In genomic region chr11:112174789-112175595, GRCh38 we compare ENCODE assay signal across 8 cellular contexts. TPM values are rescaled to one million over a fixed set of nuclear protein-coding genes. Genes with fewer than 3 reads are reported as not detected.
DNase-seq lines count a peak whose midpoint lies in the region; ATAC-seq lines count a peak whose summit lies in the region.

BCO2 (plus strand) TSS chr11:112175512; CDS start chr11:112175602, 90 bp downstream.

- H3K4me1 Mint-ChIP-seq in stimulated activated naive CD8-positive, alpha-beta T cell treated with anti-CD3 and anti-CD28 coated beads, Interleukin-15, Interleukin-2, amounts not matched to agents 100 ng/mL and 50 ng/mL, for 24 hours (ENCODE audit: low read depth): peaks cover 27% of the 10 kb centered on the region

- no peaks in the 10 kb centered on the region for H3K36me3 ChIP-seq in muscle layer of duodenum (ENCODE audit: control insufficient read depth in 1 of 2, insufficient read depth in 2 of 2, low read length in 2 of 2)

- H3K27me3 ChIP-seq in muscle layer of duodenum (ENCODE audit: low read depth, low read length): no peaks in the 10 kb centered on the region

- H3K27ac Mint-ChIP-seq in stimulated activated naive CD8-positive, alpha-beta T cell treated with anti-CD3 and anti-CD28 coated beads, Interleukin-15, Interleukin-2, amounts not matched to agents 100 ng/mL and 50 ng/mL, for 24 hours: peak within 1 kb of the TSS; percentile 19

- H3K4me3 Mint-ChIP-seq in stimulated activated naive CD8-positive, alpha-beta T cell treated with anti-CD3 and anti-CD28 coated beads, Interleukin-15, Interleukin-2, amounts not matched to agents 100 ng/mL and 50 ng/mL, for 24 hours: peak within 1 kb of the TSS; percentile 59

- H3K9me3 ChIP-seq in muscle layer of duodenum (ENCODE audit: control insufficient read depth in 1 of 2, low read length in 2 of 2): no peaks in the 10 kb centered on the region

- H3K4me3 ChIP-seq in muscle layer of duodenum (ENCODE audit: low read depth in 1 of 2, low read length in 2 of 2): peak within 1 kb of the TSS; percentile 58 to 63

- H3K9me3 Mint-ChIP-seq in stimulated activated naive CD8-positive, alpha-beta T cell treated with anti-CD3 and anti-CD28 coated beads, Interleukin-15, Interleukin-2, amounts not matched to agents 100 ng/mL and 50 ng/mL, for 24 hours: no peaks in the 10 kb centered on the region

- peak; percentile 73 for ATAC-seq in HG02798 (IDR thresholded peaks at IDR 0.05; ENCODE audit: poor library complexity, unreplicated experiment)

- peaks cover 0 to 13% of the 10 kb centered on the region in 2 donors for H3K4me1 ChIP-seq in muscle layer of duodenum (ENCODE audit: control insufficient read depth in 1 of 2, insufficient read depth in 2 of 2, low read length in 2 of 2)

- DNase-seq in Daoy (ENCODE audit: low read depth): peak; percentile 66
- DNase-seq in NCI-H526 treated with DMSO at 0.1 percent for 48 hours (lab: John Stamatoyannopoulos, UW): peak; percentile 78
- peak; percentile 24 for DNase-seq in activated T-cell treated with anti-CD3 and anti-CD28 coated beads, Interleukin-2, amount 50 U/mL, for 1 hour
- DNase-seq in fibroblast of peridontal ligament (ENCODE audit: extremely low read depth): peak; percentile 77
- DNase-seq in mesenteric fat pad (ENCODE audit: low spot score): no peak

- H3K36me3 Mint-ChIP-seq in stimulated activated naive CD8-positive, alpha-beta T cell treated with anti-CD3 and anti-CD28 coated beads, Interleukin-15, Interleukin-2, amounts not matched to agents 100 ng/mL and 50 ng/mL, for 24 hours (ENCODE audit: low read depth): no peaks in the 10 kb centered on the region

- H3K27ac ChIP-seq in muscle layer of duodenum (ENCODE audit: low read length): peak within 1 kb of the TSS; percentile 52

- peaks cover 36% of the 10 kb centered on the region for H3K27me3 Mint-ChIP-seq in stimulated activated naive CD8-positive, alpha-beta T cell treated with anti-CD3 and anti-CD28 coated beads, Interleukin-15, Interleukin-2, amounts not matched to agents 100 ng/mL and 50 ng/mL, for 24 hours

RNA-seq across cellular contexts. Expression of gene BCO2, which starts in this region (rescaled TPM):
- total RNA-seq in Daoy (2014; rRNA removed; shearing (Covaris generic)): 0.11 TPM in 1 of 2 replicates, not detected in the other
- 2.5 TPM for total RNA-seq in mesenteric fat pad

Comparison
In these comparisons a context has a peak if more than half of its experiments do, and no peak if none do; other contexts are left out.
1. Peak in DNase-seq in Daoy; RNA of the gene not detected or under 1 TPM.